In genomic region chr22:40535189-40535512, GRCh38 we compare ENCODE assay signal across 9 cellular contexts.
DNase-seq lines count a peak whose midpoint lies in the region; ATAC-seq and TF ChIP-seq lines count a peak whose summit lies in the region.
"Had no signal": no experiment of that assay in that cellular context is flagged by ENCODE, and none has a peak within 500 bp of the region (broad histone marks: within the 10 kb centered on the region; RNA-seq: fewer than 3 reads in every experiment).

No MANE protein-coding gene starts in this region.

- peaks cover 2% of the 10 kb centered on the region for H3K36me3 Mint-ChIP-seq in IgD-negative memory B cell

- no peaks in the 10 kb centered on the region for H3K9me3 Mint-ChIP-seq in IgD-negative memory B cell

- no peaks in the 10 kb centered on the region for H3K27me3 Mint-ChIP-seq in IgD-negative memory B cell

- no peak overlapping the region for H2AK5ac ChIP-seq in neuronal stem cell (ENCODE audit: low read depth, low read length)

- H2BK12ac ChIP-seq in neuronal stem cell (ENCODE audit: low read length), result no peak overlapping the region

- H2BK120ac ChIP-seq in neuronal stem cell (ENCODE audit: low read depth, low read length), result no peak overlapping the region

- no peak overlapping the region for H3K23ac ChIP-seq in neuronal stem cell (ENCODE audit: low read depth, low read length, poor library complexity)

- H3K4me2 ChIP-seq in BLaER1 treated with 17β-estradiol and CSF1 and Interleukin-3, amounts not matched to agents 10 nM and 100 nM, result peak overlapping the region; percentile 73 to 97 (median 83)
- no peak overlapping the region for H3K4me2 ChIP-seq in neuronal stem cell (ENCODE audit: insufficient read depth, low read length, poor library complexity, severe bottlenecking)

- ATAC-seq in GM21381 (IDR thresholded peaks at IDR 0.05; ENCODE audit: unreplicated experiment) (no peak), GM21737 (IDR thresholded peaks at IDR 0.05; ENCODE audit: unreplicated experiment) (no peak)

- H3K14ac ChIP-seq in neuronal stem cell (ENCODE audit: low read length), result no peak overlapping the region

- H2BK5ac ChIP-seq in neuronal stem cell (ENCODE audit: low read length), result no peak overlapping the region

- intact Hi-C loops in breast epithelium (cut with DNase I; ENCODE audit: low total_unique reads), result no loop called here

- H4K20me1 ChIP-seq in BLaER1 treated with 17β-estradiol and CSF1 and Interleukin-3, amounts not matched to agents 10 nM and 100 nM, result peaks cover 0 to 51% (median 10%) of the 10 kb centered on the region in 11 experiments; a peak in 8 of 22 replicates

- no peak overlapping the region for H2AFZ ChIP-seq in neuronal stem cell (ENCODE audit: low read length)

- H3K4me1 Mint-ChIP-seq in IgD-negative memory B cell, result peaks cover 43 to 50% (median 48%) of the 10 kb centered on the region in 3 donors

- peak overlapping the region; percentile 36 to 80 (median 38) for H3K27ac Mint-ChIP-seq in IgD-negative memory B cell

- H3K9me3 ChIP-seq in BLaER1 treated with 17β-estradiol and CSF1 and Interleukin-3, amounts not matched to agents 10 nM and 100 nM (replicated peaks in 1 of 11), result peaks cover 0 to 20% (median 11%) of the 10 kb centered on the region in 11 experiments; a peak in 13 of 22 replicates
- H3K9me3 ChIP-seq in breast epithelium (no peaks in the 10 kb centered on the region), neuronal stem cell (replicated peaks in 1 of 2; ENCODE audit: control insufficient read depth in 2 of 2, insufficient read depth in 1 of 2, low read depth in 1 of 2, low read length in 2 of 2) (peaks cover 3 to 5% of the 10 kb centered on the region in 2 donors)

- peaks cover 40 to 59% (median 44%) of the 10 kb centered on the region in 10 experiments for H3K4me1 ChIP-seq in BLaER1 treated with 17β-estradiol and CSF1 and Interleukin-3, amounts not matched to agents 10 nM and 100 nM
- H3K4me1 ChIP-seq in breast epithelium (peaks cover 6% of the 10 kb centered on the region in 2 donors), neuronal stem cell (ENCODE audit: control insufficient read depth in 2 of 2, insufficient read depth in 1 of 2, low read depth in 1 of 2, low read length in 2 of 2) (peaks cover 5 to 6% of the 10 kb centered on the region in 2 donors)

- WGBS in neuronal stem cell (ENCODE audit: extremely low coverage in 2 of 2, insufficient read length in 2 of 2, insufficient replicate concordance in 1 of 2), 2 donors, result no CpG with 5 or more reads among the region's 2 CpGs

- H2BK15ac ChIP-seq in neuronal stem cell (ENCODE audit: low read length), result no peak overlapping the region

- H3K27ac ChIP-seq in BLaER1 treated with 17β-estradiol and CSF1 and Interleukin-3, amounts not matched to agents 10 nM and 100 nM, result peak overlapping the region; percentile 26 to 80 (median 70); a peak in 20 of 22 replicates
- H3K27ac ChIP-seq in breast epithelium (peak overlapping the region; percentile 26 to 46), neuronal stem cell (replicated peaks; ENCODE audit: low read length) (peak overlapping the region; percentile 40)

- no peak for TF ChIP-seq CTCF in breast epithelium (IDR thresholded peaks at IDR 0.05)

- no peak overlapping the region for H3K4me3 ChIP-seq in BLaER1 treated with 17β-estradiol and CSF1 and Interleukin-3, amounts not matched to agents 10 nM and 100 nM
- H3K4me3 ChIP-seq in breast epithelium (no peak overlapping the region), neuronal stem cell (ENCODE audit: low read length in 2 of 2) (no peak overlapping the region)

- peak overlapping the region in 2 of 4 donors; percentile 58 to 70 for H3K4me3 Mint-ChIP-seq in IgD-negative memory B cell

- no peaks in the 10 kb centered on the region for H3K79me1 ChIP-seq in neuronal stem cell (ENCODE audit: low read depth, low read length)

- H4K91ac ChIP-seq in neuronal stem cell (ENCODE audit: low read depth, low read length, poor library complexity), result no peak overlapping the region

- no peaks in the 10 kb centered on the region for H3K27me3 ChIP-seq in BLaER1 treated with 17β-estradiol and CSF1 and Interleukin-3, amounts not matched to agents 10 nM and 100 nM
- H3K27me3 ChIP-seq in breast epithelium (no peaks in the 10 kb centered on the region), neuronal stem cell (ENCODE audit: control insufficient read depth in 3 of 3, insufficient read depth in 3 of 3, low read depth in 1 of 3, low read length in 3 of 3) (no peaks in the 10 kb centered on the region)

- DNase-seq in breast epithelium (ENCODE audit: low spot score in 2 of 2) (no peak), neuronal stem cell (ENCODE audit: low spot score) (no peak), cortex of kidney (lab: John Stamatoyannopoulos, UW) (no peak), NCI-H2227 treated with DMSO at 0.1 percent for 48 hours (lab: John Stamatoyannopoulos, UW) (no peak)
- DNase-seq: NCI-H1694 had no signal

- no peak overlapping the region for H3K4ac ChIP-seq in neuronal stem cell (ENCODE audit: low read length)

- no peak overlapping the region for H4K8ac ChIP-seq in neuronal stem cell (ENCODE audit: low read depth, low read length)

- no peak for TF ChIP-seq POLR2A in breast epithelium (IDR thresholded peaks at IDR 0.05)

- peak overlapping the region in 10 of 11 experiments; percentile 34 to 69 (median 57); a peak in 14 of 22 replicates for H3K9ac ChIP-seq in BLaER1 treated with 17β-estradiol and CSF1 and Interleukin-3, amounts not matched to agents 10 nM and 100 nM
- no peak overlapping the region for H3K9ac ChIP-seq in neuronal stem cell (ENCODE audit: low read depth, low read length, poor library complexity)

- no peak overlapping the region for H3K18ac ChIP-seq in neuronal stem cell (ENCODE audit: low read length)

- H3K36me3 ChIP-seq in BLaER1 treated with 17β-estradiol and CSF1 and Interleukin-3, amounts not matched to agents 10 nM and 100 nM, result peaks cover 0 to 9% (median under 1%) of the 10 kb centered on the region in 11 experiments; a peak in 8 of 22 replicates
- H3K36me3 ChIP-seq in breast epithelium (no peaks in the 10 kb centered on the region), neuronal stem cell (replicated peaks in 1 of 2; ENCODE audit: control insufficient read depth in 2 of 2, insufficient read depth in 2 of 2, low read length in 2 of 2) (no peaks in the 10 kb centered on the region)
